6 cellular contexts compared by ENCODE assay signal in genomic region chr1:248573856-248574255, GRCh38. TPM values are rescaled to one million over a fixed set of nuclear protein-coding genes. Genes with fewer than 3 reads are reported as not detected.
"Had no signal": no experiment of that assay in that cellular context is flagged by ENCODE, and none has a peak within 500 bp of the region (broad histone marks: within the 10 kb centered on the region; RNA-seq: fewer than 3 reads in every experiment).

No MANE protein-coding gene starts in this region.

RNA-seq across cellular contexts. Expression of gene OR2T34, which starts 0.7 kb away (rescaled TPM):
- total RNA-seq: GM23338, H1, H9, HepG2, HT-29 had no signal
- polyA plus RNA-seq: GM23338, H1, HepG2, IgD-negative memory B cell had no signal

RNA-seq across cellular contexts. Expression of gene OR2T29, which starts 11.3 kb away (rescaled TPM):
- total RNA-seq: GM23338, H1, H9, HepG2, HT-29 had no signal
- polyA plus RNA-seq: GM23338, H1, HepG2, IgD-negative memory B cell had no signal

RNA-seq across cellular contexts. Expression of gene OR2T10, which starts 23.6 kb away (rescaled TPM):
- total RNA-seq: GM23338, H1, H9, HepG2, HT-29 had no signal
- polyA plus RNA-seq: GM23338, H1, HepG2 had no signal
